ENCODE assay signal across 8 cellular contexts in the genomic region with DNA sequence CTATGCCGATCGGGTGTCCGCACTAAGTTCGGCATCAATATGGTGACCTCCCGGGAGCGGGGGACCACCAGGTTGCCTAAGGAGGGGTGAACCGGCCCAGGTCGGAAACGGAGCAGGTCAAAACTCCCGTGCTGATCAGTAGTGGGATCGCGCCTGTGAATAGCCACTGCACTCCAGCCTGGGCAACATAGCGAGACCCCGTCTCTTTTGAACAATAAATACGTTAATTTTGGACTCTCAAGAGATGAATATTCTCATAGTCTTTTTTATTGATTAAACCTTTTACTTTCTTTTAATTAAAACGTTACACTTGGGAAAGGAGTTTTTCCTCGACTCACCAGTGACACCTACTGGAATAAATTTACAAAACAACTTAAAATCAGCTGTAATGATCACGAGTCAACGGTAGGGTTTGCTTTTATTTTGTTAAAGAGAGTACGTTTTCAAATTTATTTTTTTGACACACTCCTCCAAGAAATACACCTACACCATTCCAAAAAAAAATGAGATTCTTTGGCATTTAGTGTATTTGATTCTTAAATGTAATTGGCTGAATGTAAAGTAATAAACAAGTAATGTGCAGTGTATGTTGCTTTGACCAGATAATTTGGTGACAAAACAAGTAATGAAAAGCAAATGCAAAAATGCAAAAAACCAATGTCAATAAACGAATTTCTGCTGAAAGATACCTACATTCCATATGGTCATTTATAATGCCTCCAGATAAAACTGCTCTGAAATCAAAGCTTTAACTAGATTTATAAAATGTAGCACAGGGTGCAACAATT. TPM values are rescaled to one million over a fixed set of nuclear protein-coding genes. Genes with fewer than 3 reads are reported as not detected.
DNase-seq lines count a peak whose midpoint lies in the region; TF ChIP-seq lines count a peak whose summit lies in the region.

No MANE protein-coding gene starts in this region.

- no peaks in the 10 kb centered on the region for H3K9me3 Mint-ChIP-seq in activated naive CD4-positive, alpha-beta T cell treated with anti-CD3 and anti-CD28 coated beads, Interleukin-2, amount 50 U/mL, for 24 hours

- peak overlapping the region; percentile 80 for H2AFZ ChIP-seq in GM23248
- H2AFZ ChIP-seq in PC-9, result peak overlapping the region; percentile 54

- no TSS peak for BruUV-seq in PC-9 (replicated peaks; lab: Mats Ljungman, UMichigan)

- H3K27ac Mint-ChIP-seq in activated naive CD4-positive, alpha-beta T cell treated with anti-CD3 and anti-CD28 coated beads, Interleukin-2, amount 50 U/mL, for 24 hours, result peak overlapping the region; percentile 94

- peak; percentile 71 for DNase-seq in G401 (ENCODE audit: low spot score)
- DNase-seq in GM23248, result peak; percentile 73
- DNase-seq in KG1 (lab: John Stamatoyannopoulos, UW), result peak; percentile 70
- DNase-seq in PC-9, result peak in 1 of 2 experiments; percentile 77
- peak; percentile 64 for DNase-seq in globus pallidus (ENCODE audit: low spot score)
- DNase-seq in ovary, result peak; percentile 40 to 55 (median 49)
- no peak for DNase-seq in GOT3 (lab: John Stamatoyannopoulos, UW)

- no peaks in the 10 kb centered on the region for H3K9me2 ChIP-seq in GM23248 (ENCODE audit: insufficient read depth)
- no peaks in the 10 kb centered on the region for H3K9me2 ChIP-seq in PC-9 (ENCODE audit: insufficient read depth)

- H3K4me1 ChIP-seq in GM23248 (ENCODE audit: insufficient read depth), result peaks cover 24% of the 10 kb centered on the region
- H3K4me1 ChIP-seq in PC-9 (replicated peaks; ENCODE audit: insufficient read depth), result peaks cover 32% of the 10 kb centered on the region
- peaks cover 6% of the 10 kb centered on the region for H3K4me1 ChIP-seq in ovary (ENCODE audit: insufficient read depth)

- peak overlapping the region; percentile 64 for H3K4me3 ChIP-seq in GM23248
- peak overlapping the region; percentile 49 for H3K4me3 ChIP-seq in PC-9
- H3K4me3 ChIP-seq in ovary, result peak overlapping the region; percentile 98

- H3K4me2 ChIP-seq in GM23248 (ENCODE audit: unreplicated experiment) (peak overlapping the region; percentile 50), PC-9 (peak overlapping the region; percentile 63)

- no peaks in the 10 kb centered on the region for H3K27me3 Mint-ChIP-seq in activated naive CD4-positive, alpha-beta T cell treated with anti-CD3 and anti-CD28 coated beads, Interleukin-2, amount 50 U/mL, for 24 hours

- TF ChIP-seq POLR2A in ovary (IDR thresholded peaks at IDR 0.05), result no peak

- peak overlapping the region; percentile 94 for H3K4me3 Mint-ChIP-seq in activated naive CD4-positive, alpha-beta T cell treated with anti-CD3 and anti-CD28 coated beads, Interleukin-2, amount 50 U/mL, for 24 hours

- peak overlapping the region; percentile 87 for H3K27ac ChIP-seq in GM23248
- H3K27ac ChIP-seq in PC-9, result peak overlapping the region; percentile 85
- H3K27ac ChIP-seq in ovary, result peak overlapping the region; percentile 71 to 73

- peak overlapping the region; percentile 34; the same call in 1 of the 2 replicates for H3K9ac ChIP-seq in GM23248

- TF ChIP-seq EP300 in ovary (IDR thresholded peaks at IDR 0.05), result no peak

- H4K20me1 ChIP-seq in GM23248 (ENCODE audit: insufficient read depth) (peaks cover 14% of the 10 kb centered on the region; the same call in 1 of the 2 replicates), PC-9 (ENCODE audit: insufficient read depth) (peaks cover 32% of the 10 kb centered on the region)

- peaks cover 31% of the 10 kb centered on the region for H3K36me3 ChIP-seq in GM23248 (ENCODE audit: low read depth)
- peaks cover 36% of the 10 kb centered on the region for H3K36me3 ChIP-seq in PC-9 (ENCODE audit: low read depth)
- H3K36me3 ChIP-seq in ovary, result no peaks in the 10 kb centered on the region

- H3K79me2 ChIP-seq in GM23248 (ENCODE audit: insufficient read depth) (peaks cover 43% of the 10 kb centered on the region), PC-9 (ENCODE audit: low read depth) (peaks cover 44% of the 10 kb centered on the region)

- no peaks in the 10 kb centered on the region for H3K9me3 ChIP-seq in GM23248 (ENCODE audit: low read depth)
- no peaks in the 10 kb centered on the region for H3K9me3 ChIP-seq in PC-9 (ENCODE audit: insufficient read depth, low read depth)
- H3K9me3 ChIP-seq in ovary, result no peaks in the 10 kb centered on the region

- in situ Hi-C loops in G401 (cut with HindIII; ENCODE audit: low sequenced_read_pairs) (no loop called here), GM23248 (cut with MboI) (no loop called here)

- POLR2A ChIA-PET in PC-9 (lab: Charles Lee; ENCODE audit: unreplicated experiment), result interaction anchor here (0.5 to 0.8 kb wide), 5 partner anchors 12 to 1481 kb away, joined by 3 to 5 read pairs (median 4); partner anchors contain the start of genes LRR1, MGAT2 and RPL36AL

- 1 to 3% methylated on average over 10 to 12 of the region's 21 CpGs for WGBS in GM23248 (ENCODE audit: low coverage in 1 of 2, low lambda C conversion rate in 2 of 2, missing lambda C conversion rate in 2 of 2), 2 experiments
- WGBS in ovary, 3 donors, result 1 to 3% (median 1%) methylated on average over 12 to 13 of the region's 21 CpGs

- H3K4me1 Mint-ChIP-seq in activated naive CD4-positive, alpha-beta T cell treated with anti-CD3 and anti-CD28 coated beads, Interleukin-2, amount 50 U/mL, for 24 hours, result peaks cover 32% of the 10 kb centered on the region

- H3K27me3 ChIP-seq in GM23248 (replicated peaks; ENCODE audit: insufficient read depth), result no peaks in the 10 kb centered on the region
- no peaks in the 10 kb centered on the region for H3K27me3 ChIP-seq in PC-9 (ENCODE audit: insufficient read depth, low read depth)
- H3K27me3 ChIP-seq in ovary, result no peaks in the 10 kb centered on the region

- intact Hi-C loops in PC-9 (cut with micrococcal nuclease; ENCODE audit: unreplicated experiment) (loop anchor here (2.0 to 10.0 kb wide), 4 partner anchors 35 to 122 kb away; partner anchors contain the start of genes DNAAF2, MGAT2 and RPL36AL), ovary (cut with DNase I) (no loop called here)

- peak; percentile 87 for TF ChIP-seq CTCF in PC-9 (conservative IDR thresholded peaks at IDR 0.05)
- peak; percentile 67 to 89 (median 75) for TF ChIP-seq CTCF in ovary (IDR thresholded peaks at IDR 0.05)

- peaks cover 36% of the 10 kb centered on the region for H3K36me3 Mint-ChIP-seq in activated naive CD4-positive, alpha-beta T cell treated with anti-CD3 and anti-CD28 coated beads, Interleukin-2, amount 50 U/mL, for 24 hours

- CTCF ChIA-PET in PC-9 (lab: Charles Lee), result interaction anchor here (0.7 to 1.9 kb wide), 4 partner anchors 12 to 204 kb away, joined by 3 to 6 read pairs (median 4); partner anchors contain the start of genes LRR1, MGAT2 and RPL36AL

- H3F3A ChIP-seq in GM23248 (ENCODE audit: insufficient read depth) (peaks cover 45% of the 10 kb centered on the region), PC-9 (ENCODE audit: insufficient read depth, low read depth) (peaks cover 52% of the 10 kb centered on the region)

RNA-seq across cellular contexts. Expression of gene RPS29, which starts 0.7 kb away (rescaled TPM):
- total RNA-seq in G401 (2014; rRNA removed; shearing (Covaris generic)), result 3,018 and 4,408 TPM in 2 replicates
- 2,075 and 5,928 TPM in 2 replicates for total RNA-seq in GM23248 (2014; rRNA removed; shearing (Covaris generic))
- 980 and 1,000 TPM in 2 replicates for polyA plus RNA-seq in GM23248 (2016; fragmentation: Nextera tagmentation; extraction: Ambion mirVana)
- total RNA-seq in PC-9 (2021), result 1,018 and 1,294 TPM in 2 replicates
- total RNA-seq in ovary, result over 10,000 TPM in 2 of 7 donors, 1,000 to 10,000 TPM in 5; 1,810 to 35,664 (median 2,389) TPM
- polyA plus RNA-seq in ovary, result 1,000 to 10,000 TPM; 2,089 to 4,585 TPM

RNA-seq across cellular contexts. Expression of gene LRR1, which starts 11.9 kb away (rescaled TPM):
- 28.6 and 41.1 TPM in 2 replicates for total RNA-seq in G401 (2014; rRNA removed; shearing (Covaris generic))
- total RNA-seq in GM23248 (2014; rRNA removed; shearing (Covaris generic)), result 9.6 and 12.0 TPM in 2 replicates
- polyA plus RNA-seq in GM23248 (2016; fragmentation: Nextera tagmentation; extraction: Ambion mirVana) (14.6 and 17.5 TPM in 2 replicates), ovary (1 to 10 TPM; 4.3 to 4.8 TPM)
- total RNA-seq in PC-9 (2021) (16.1 and 19.0 TPM in 2 replicates), ovary (1 to 10 TPM; 4.1 to 8.0 (median 6.5) TPM)

RNA-seq across cellular contexts. Expression of gene RPL36AL, which starts 33.6 kb away (rescaled TPM):
- 173 and 210 TPM in 2 replicates for total RNA-seq in G401 (2014; rRNA removed; shearing (Covaris generic))
- 89.8 and 92.5 TPM in 2 replicates for total RNA-seq in GM23248 (2014; rRNA removed; shearing (Covaris generic))
- polyA plus RNA-seq in GM23248 (2016; fragmentation: Nextera tagmentation; extraction: Ambion mirVana) (240 and 253 TPM in 2 replicates), ovary (100 to 1,000 TPM; 657 to 712 TPM)
- total RNA-seq in PC-9 (2021) (120 and 151 TPM in 2 replicates), ovary (100 to 1,000 TPM; 196 to 516 (median 284) TPM)

RNA-seq across cellular contexts. Expression of gene MGAT2, which starts 33.7 kb away (rescaled TPM):
- 47.9 and 58.3 TPM in 2 replicates for total RNA-seq in G401 (2014; rRNA removed; shearing (Covaris generic))
- total RNA-seq in GM23248 (2014; rRNA removed; shearing (Covaris generic)), result 92.9 and 105 TPM in 2 replicates
- polyA plus RNA-seq in GM23248 (2016; fragmentation: Nextera tagmentation; extraction: Ambion mirVana) (40.2 and 41.9 TPM in 2 replicates), ovary (10 to 100 TPM; 15.9 to 21.4 TPM)
- total RNA-seq in PC-9 (2021) (18.9 and 22.0 TPM in 2 replicates), ovary (10 to 100 TPM; 23.0 to 45.1 (median 28.1) TPM)

RNA-seq across cellular contexts. Expression of gene DNAAF2, which starts 48.2 kb away (rescaled TPM):
- total RNA-seq in G401 (2014; rRNA removed; shearing (Covaris generic)), result 16.2 and 21.7 TPM in 2 replicates
- 11.0 and 11.1 TPM in 2 replicates for total RNA-seq in GM23248 (2014; rRNA removed; shearing (Covaris generic))
- polyA plus RNA-seq in GM23248 (2016; fragmentation: Nextera tagmentation; extraction: Ambion mirVana), result 11.1 and 12.8 TPM in 2 replicates
- 8.2 and 9.5 TPM in 2 replicates for total RNA-seq in PC-9 (2021)
- total RNA-seq in ovary, result 10 to 100 TPM in 2 of 7 donors, 1 to 10 TPM in 5; 5.5 to 19.3 (median 6.8) TPM
- polyA plus RNA-seq in ovary, result 1 to 10 TPM; 3.3 to 5.5 TPM
